In the genomic region with DNA sequence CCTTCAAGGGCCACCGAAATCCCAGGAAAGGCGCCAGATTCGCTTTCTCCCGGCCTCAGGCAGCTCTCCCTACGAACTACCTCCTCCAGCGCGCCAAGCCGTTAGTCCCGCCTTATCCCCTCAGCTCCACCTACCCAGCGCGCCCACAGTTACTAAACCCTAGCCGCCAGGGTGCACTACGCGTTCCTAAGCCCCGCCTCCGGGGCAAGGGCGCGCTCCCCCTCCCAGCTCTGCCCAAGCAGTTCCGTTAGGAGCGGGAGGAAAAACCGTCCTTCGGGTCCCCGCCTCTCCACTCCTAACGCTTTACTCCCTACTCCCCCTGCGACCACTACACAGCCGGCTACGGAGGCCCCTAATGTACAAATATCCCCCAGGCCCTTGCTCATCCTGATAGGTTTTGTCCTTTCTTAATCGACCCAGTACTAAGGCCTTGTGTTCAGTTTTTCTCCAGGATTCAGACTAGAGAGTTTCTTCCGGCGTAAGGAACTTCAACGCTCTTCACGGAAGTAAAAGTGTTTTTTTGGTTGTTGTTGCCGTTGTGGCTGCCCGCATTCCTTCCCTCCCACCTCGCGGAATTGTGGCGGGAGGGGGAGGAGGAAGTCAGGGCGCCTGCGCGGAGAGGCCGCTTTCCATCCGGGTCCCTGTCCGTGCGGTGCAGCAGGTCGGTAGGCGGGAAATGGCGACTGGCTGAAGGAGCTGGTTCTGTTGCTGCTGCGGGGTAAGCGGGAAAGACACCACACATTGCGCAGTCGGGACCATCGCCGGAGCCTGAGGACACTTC, we compare ENCODE assay signal across 8 cellular contexts. TPM values are rescaled to one million over a fixed set of nuclear protein-coding genes. Genes with fewer than 3 reads are reported as not detected.
DNase-seq lines count a peak whose midpoint lies in the region; ATAC-seq and TF ChIP-seq lines count a peak whose summit lies in the region.

A gene (plus strand): TSS at position 655 of the 781 bp plus-strand sequence. CDS start 31,386 bp downstream, outside the sequence.

- peak; percentile 92 for ATAC-seq in GM19328 (IDR thresholded peaks at IDR 0.05; ENCODE audit: unreplicated experiment)
- ATAC-seq in HG03520 (IDR thresholded peaks at IDR 0.05; ENCODE audit: unreplicated experiment) = peak; percentile 89
- ATAC-seq in left colon = peak; percentile 92

- peak within 1 kb of the TSS; percentile 100 for H3K27ac Mint-ChIP-seq in activated CD4-positive, alpha-beta T cell treated with anti-CD3 and anti-CD28 coated beads, Interleukin-2, amount 10 ng/mL, durations not matched to agents 24 days and 14 days

- H3K36me3 Mint-ChIP-seq in activated CD4-positive, alpha-beta T cell treated with anti-CD3 and anti-CD28 coated beads, Interleukin-2, amount 10 ng/mL, durations not matched to agents 24 days and 14 days (ENCODE audit: low read depth) = peaks cover 17% of the 10 kb centered on the region

- H3K4me3 Mint-ChIP-seq in activated CD4-positive, alpha-beta T cell treated with anti-CD3 and anti-CD28 coated beads, Interleukin-2, amount 10 ng/mL, durations not matched to agents 24 days and 14 days = peak within 1 kb of the TSS; percentile 93

- intact Hi-C loops in activated CD4-positive, alpha-beta T cell treated with anti-CD3 and anti-CD28 coated beads, Interleukin-2, amount 10 ng/mL, durations not matched to agents 24 days and 14 days (cut with micrococcal nuclease) = loop anchor here (1.0 to 2.0 kb wide), 6 partner anchors 9 to 284 kb away; a partner anchor contains a TSS
- intact Hi-C loops in left colon (cut with DNase I, micrococcal nuclease) = no loop called here

- no peaks in the 10 kb centered on the region for H3K27me3 Mint-ChIP-seq in activated CD4-positive, alpha-beta T cell treated with anti-CD3 and anti-CD28 coated beads, Interleukin-2, amount 10 ng/mL, durations not matched to agents 24 days and 14 days

- peaks cover 45% of the 10 kb centered on the region for H3K4me1 Mint-ChIP-seq in activated CD4-positive, alpha-beta T cell treated with anti-CD3 and anti-CD28 coated beads, Interleukin-2, amount 10 ng/mL, durations not matched to agents 24 days and 14 days

- H3K4me3 ChIP-seq in coronary artery = peak within 1 kb of the TSS; percentile 94

- no peaks in the 10 kb centered on the region for H3K9me3 Mint-ChIP-seq in activated CD4-positive, alpha-beta T cell treated with anti-CD3 and anti-CD28 coated beads, Interleukin-2, amount 10 ng/mL, durations not matched to agents 24 days and 14 days

- DNase-seq in NCI-H526 treated with DMSO at 0.1 percent for 48 hours (lab: John Stamatoyannopoulos, UW) (peak; percentile 98), coronary artery (ENCODE audit: low spot score) (peak; percentile 99), left colon (peak; percentile 97 to 98)
- peak; percentile 98 for DNase-seq in activated CD4-positive, alpha-beta T cell treated with anti-CD3 and anti-CD28 coated beads, Interleukin-2, amount 10 ng/mL, durations not matched to agents 24 days and 14 days
- peak; percentile 96 for DNase-seq in stimulated activated CD4-positive, alpha-beta T cell treated with anti-CD3 and anti-CD28 coated beads, Interleukin-1b, Interleukin-23, amount 100 ng/mL, for 48 hours

- H3K27ac ChIP-seq in C4-2B = peak within 1 kb of the TSS; percentile 89
- H3K27ac ChIP-seq in coronary artery = peak within 1 kb of the TSS; percentile 88 to 96

- peak; percentile 63 for TF ChIP-seq CTCF in C4-2B (conservative IDR thresholded peaks at IDR 0.05)
- TF ChIP-seq CTCF in coronary artery (IDR thresholded peaks at IDR 0.05) = no peak

RNA-seq across cellular contexts. Expression of the gene that starts here (rescaled TPM):
- total RNA-seq in activated CD4-positive, alpha-beta T cell treated with anti-CD3 and anti-CD28 coated beads, Interleukin-2, amount 10 ng/mL, durations not matched to agents 24 days and 14 days = 67.2 and 69.0 TPM in 2 replicates
- 10 to 100 TPM; 30.1 to 33.7 TPM for total RNA-seq in left colon

Comparison
In these comparisons a context has a peak if more than half of its experiments do, and no peak if none do; other contexts are left out.
1. Peak in every context shown above with its lines: DNase-seq, ATAC-seq, H3K4me3 ChIP-seq and H3K27ac ChIP-seq.